In genomic region chr1:161314201-161314981, GRCh38 we compare ENCODE assay signal across 8 cellular contexts. TPM values are rescaled to one million over a fixed set of nuclear protein-coding genes. Genes with fewer than 3 reads are reported as not detected.
A peak's percentile ranks its signal among the peaks of the same experiment; 100 is the strongest.
DNase-seq lines count a peak whose midpoint lies in the region; ATAC-seq and TF ChIP-seq lines count a peak whose summit lies in the region.

A gene with protein sequence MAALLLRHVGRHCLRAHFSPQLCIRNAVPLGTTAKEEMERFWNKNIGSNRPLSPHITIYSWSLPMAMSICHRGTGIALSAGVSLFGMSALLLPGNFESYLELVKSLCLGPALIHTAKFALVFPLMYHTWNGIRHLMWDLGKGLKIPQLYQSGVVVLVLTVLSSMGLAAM (plus strand): TSS chr1:161314381. CDS start chr1:161314406, 25 bp downstream.

- H3K36me3 Mint-ChIP-seq in IgD-negative memory B cell = no peaks in the 10 kb centered on the region
- H3K36me3 Mint-ChIP-seq in activated T-cell treated with anti-CD3 and anti-CD28 coated beads, Interleukin-2, amount 50 U/mL, for 24 hours (ENCODE audit: low read depth) = peaks cover 17% of the 10 kb centered on the region

- H3K9me3 ChIP-seq in PC-3 (ENCODE audit: low read length) (no peaks in the 10 kb centered on the region), esophagus (ENCODE audit: control insufficient read depth in 2 of 2, insufficient read depth in 1 of 2, low read depth in 1 of 2, low read length in 1 of 2) (no peaks in the 10 kb centered on the region), mucosa of stomach (ENCODE audit: control insufficient read depth, low read length) (no peaks in the 10 kb centered on the region)

- BruUV-seq in PC-3 (replicated peaks; lab: Mats Ljungman, UMichigan) = TSS peak; percentile 76

- H2AFZ ChIP-seq in PC-3 (ENCODE audit: low read length) = peak within 1 kb of the TSS; percentile 93

- no peaks in the 10 kb centered on the region for H3K27me3 Mint-ChIP-seq in IgD-negative memory B cell
- H3K27me3 Mint-ChIP-seq in activated T-cell treated with anti-CD3 and anti-CD28 coated beads, Interleukin-2, amount 50 U/mL, for 24 hours = no peaks in the 10 kb centered on the region

- H4K20me1 ChIP-seq in PC-3 (ENCODE audit: low read length) = no peaks in the 10 kb centered on the region

- H3K4me3 Mint-ChIP-seq in IgD-negative memory B cell = peak within 1 kb of the TSS; percentile 98 to 100 (median 98)
- H3K4me3 Mint-ChIP-seq in activated T-cell treated with anti-CD3 and anti-CD28 coated beads, Interleukin-2, amount 50 U/mL, for 24 hours = peak within 1 kb of the TSS; percentile 98

- no peaks in the 10 kb centered on the region for H3K9me3 Mint-ChIP-seq in IgD-negative memory B cell
- H3K9me3 Mint-ChIP-seq in activated T-cell treated with anti-CD3 and anti-CD28 coated beads, Interleukin-2, amount 50 U/mL, for 24 hours = no peaks in the 10 kb centered on the region

- POLR2A ChIA-PET in PC-3 (lab: Charles Lee; ENCODE audit: unreplicated experiment) = interaction anchor here (0.5 to 1.4 kb wide), 5 partner anchors 9 to 171 kb away, joined by 3 to 5 read pairs (median 3); no protein-coding TSS in a partner anchor

- peak within 1 kb of the TSS; percentile 97 to 100 (median 99) for H3K27ac Mint-ChIP-seq in IgD-negative memory B cell
- H3K27ac Mint-ChIP-seq in activated T-cell treated with anti-CD3 and anti-CD28 coated beads, Interleukin-2, amount 50 U/mL, for 24 hours = peak within 1 kb of the TSS; percentile 97

- no peaks in the 10 kb centered on the region for H3K36me3 ChIP-seq in PC-3 (ENCODE audit: low read depth, low read length)
- no peaks in the 10 kb centered on the region for H3K36me3 ChIP-seq in esophagus (ENCODE audit: control insufficient read depth in 2 of 2, insufficient read depth in 2 of 2, low read length in 1 of 2)
- no peaks in the 10 kb centered on the region for H3K36me3 ChIP-seq in mucosa of stomach (ENCODE audit: control insufficient read depth, insufficient read depth, low read length)

- H3K27me3 ChIP-seq in PC-3 (ENCODE audit: low read length) (no peaks in the 10 kb centered on the region), esophagus (ENCODE audit: control insufficient read depth in 1 of 2, insufficient read depth in 2 of 2, low read length in 2 of 2) (no peaks in the 10 kb centered on the region), mucosa of stomach (ENCODE audit: control insufficient read depth, insufficient read depth, low read length) (no peaks in the 10 kb centered on the region)

- no peaks in the 10 kb centered on the region for H3F3A ChIP-seq in PC-3 (ENCODE audit: low read length, unreplicated experiment)

- H3K27ac ChIP-seq in PC-3 (ENCODE audit: low read length) (peak within 1 kb of the TSS; percentile 63), esophagus (ENCODE audit: low read depth in 2 of 2, low read length in 1 of 2) (peak within 1 kb of the TSS; percentile 91)

- peaks cover 8% of the 10 kb centered on the region; the same call in 1 of the 2 replicates for H3K4me1 ChIP-seq in PC-3 (ENCODE audit: insufficient read depth, low read length)
- H3K4me1 ChIP-seq in esophagus (ENCODE audit: control insufficient read depth in 2 of 2, insufficient read depth in 2 of 2, low read length in 1 of 2) = peaks cover 0 to 2% of the 10 kb centered on the region in 2 donors
- H3K4me1 ChIP-seq in mucosa of stomach (ENCODE audit: control insufficient read depth, insufficient read depth, low read length) = peaks cover 3% of the 10 kb centered on the region

- H3K9me2 ChIP-seq in PC-3 (replicated peaks; ENCODE audit: low read length) = no peaks in the 10 kb centered on the region

- peak within 1 kb of the TSS; percentile 86 for H3K4me3 ChIP-seq in PC-3 (ENCODE audit: low read length)
- peak within 1 kb of the TSS; percentile 73 to 81 for H3K4me3 ChIP-seq in esophagus (ENCODE audit: low read depth in 1 of 2, low read length in 2 of 2)
- peak within 1 kb of the TSS; percentile 68 for H3K4me3 ChIP-seq in mucosa of stomach (ENCODE audit: low read length)

- CTCF ChIA-PET in PC-3 (lab: Charles Lee) = interaction anchor here (0.6 to 1.9 kb wide), 5 partner anchors 10 to 89 kb away, joined by 3 to 9 read pairs (median 4); partner anchors contain the start of gene TOMM40L

- H3K9ac ChIP-seq in PC-3 (ENCODE audit: low read length) = peak within 1 kb of the TSS; percentile 94
- H3K9ac ChIP-seq in mucosa of stomach (ENCODE audit: low read length) = peak within 1 kb of the TSS; percentile 96

- intact Hi-C loops in PC-3 (cut with micrococcal nuclease) = loop anchor here (2.0 kb wide), 2 partner anchors 68 to 88 kb away; partner anchors contain the start of gene TOMM40L

- DNase-seq in DMS153 treated with DMSO at 0.1 percent for 48 hours (lab: John Stamatoyannopoulos, UW; ENCODE audit: unreplicated experiment) (peak; percentile 75), PC-3 (peak; percentile 90)
- DNase-seq in activated T-cell treated with anti-CD3 and anti-CD28 coated beads, Interleukin-2, amount 50 U/mL, for 24 hours = peak; percentile 90
- DNase-seq in stimulated activated CD8-positive, alpha-beta memory T cell treated with anti-CD3 and anti-CD28 coated beads, Interleukin-7, amount 100 ng/mL, for 1 hour (ENCODE audit: low read depth in 2 of 2) = peak; percentile 79 to 81

- peak; percentile 88 for ATAC-seq in GM21526 (IDR thresholded peaks at IDR 0.05; ENCODE audit: low FRiP score, unreplicated experiment)
- ATAC-seq in PC-3 = peak; percentile 97

- WGBS in esophagus, 2 donors = 1% methylated on average over 45 of the region's 45 CpGs

- TF ChIP-seq CTCF in PC-3 (conservative IDR thresholded peaks at IDR 0.05; ENCODE audit: low read depth, low read length) = peak; percentile 68

- H3K4me1 Mint-ChIP-seq in IgD-negative memory B cell = peaks cover 10 to 18% (median 13%) of the 10 kb centered on the region in 3 donors
- H3K4me1 Mint-ChIP-seq in activated T-cell treated with anti-CD3 and anti-CD28 coated beads, Interleukin-2, amount 50 U/mL, for 24 hours (ENCODE audit: low read depth) = peaks cover 27% of the 10 kb centered on the region

- H3K79me2 ChIP-seq in PC-3 (ENCODE audit: low read length) = peaks cover 29% of the 10 kb centered on the region

- H3K4me2 ChIP-seq in PC-3 (ENCODE audit: low read length) = peak within 1 kb of the TSS; percentile 82

RNA-seq across cellular contexts. Expression of the gene that starts here (rescaled TPM):
- polyA plus RNA-seq in IgD-negative memory B cell (173 TPM), esophagus (100 to 1,000 TPM in 1 of 2 donors, 10 to 100 TPM in 1; 40.6 to 148 TPM)
- 26.1 and 30.1 TPM in 2 replicates for total RNA-seq in PC-3 (2014; rRNA removed)

Comparison
In these comparisons a context has a peak if more than half of its experiments do, and no peak if none do; other contexts are left out.
1. Peak in every context shown above with its lines: DNase-seq, ATAC-seq, H3K4me3 ChIP-seq and H3K27ac ChIP-seq.